Comparison of ENCODE assay signal across 18 cellular contexts in the genomic region with DNA sequence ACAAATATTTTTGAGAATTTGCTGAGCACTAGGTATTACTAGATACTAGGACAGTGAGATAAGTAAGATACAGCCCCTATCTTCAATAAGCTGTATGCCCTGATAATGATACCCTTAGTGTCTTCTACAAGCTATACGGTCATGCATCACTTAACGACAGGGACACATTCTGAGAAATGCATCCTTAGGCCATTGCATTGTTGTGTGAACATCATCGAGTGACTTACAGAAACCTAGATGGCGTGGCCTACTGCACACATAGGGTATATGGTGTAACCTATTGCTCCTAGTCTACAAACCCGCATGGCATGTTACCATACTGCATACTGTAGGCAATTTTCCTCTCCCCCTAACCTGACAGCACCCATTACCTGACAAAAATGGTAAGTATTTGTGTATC.
DNase-seq lines count a peak whose midpoint lies in the region; ATAC-seq and TF ChIP-seq lines count a peak whose summit lies in the region.
"Had no signal": no experiment of that assay in that cellular context is flagged by ENCODE, and none has a peak within 500 bp of the region (broad histone marks: within the 10 kb centered on the region; RNA-seq: fewer than 3 reads in every experiment).

No MANE protein-coding gene starts in this region.

- H3K4me1 Mint-ChIP-seq in CD8-positive, alpha-beta T cell (ENCODE audit: low read depth) = peaks cover 64% of the 10 kb centered on the region
- peaks cover 54% of the 10 kb centered on the region for H3K4me1 Mint-ChIP-seq in type B pancreatic cell (ENCODE audit: unreplicated experiment)
- H3K4me1 Mint-ChIP-seq in activated CD4-positive, alpha-beta memory T cell treated with anti-CD3 and anti-CD28 coated beads for 36 hours (ENCODE audit: low read depth) = peaks cover 43% of the 10 kb centered on the region

- H3K79me2 ChIP-seq in OCI-LY7 (ENCODE audit: insufficient read depth, low read depth, low read length) = peaks cover 91% of the 10 kb centered on the region

- H4K8ac ChIP-seq in mesenchymal stem cell (ENCODE audit: low read length) = peak overlapping the region; percentile 59

- H3K79me1 ChIP-seq in mesenchymal stem cell (replicated peaks; ENCODE audit: low read length, poor library complexity, severe bottlenecking) = peaks cover 13% of the 10 kb centered on the region

- POLR2A ChIA-PET in CD8-positive, alpha-beta T cell (lab: Charles Lee) = no interaction called here
- POLR2A ChIA-PET in OCI-LY7 (lab: Charles Lee) = interaction anchor here (0.8 to 1.8 kb wide), 7 partner anchors 9 to 60 kb away, joined by 3 to 6 read pairs (median 3); no protein-coding TSS in a partner anchor
- POLR2A ChIA-PET in activated CD4-positive, alpha-beta memory T cell treated with anti-CD3 and anti-CD28 coated beads for 36 hours (lab: Charles Lee) = no interaction called here

- peak overlapping the region in 1 of 2 experiments; percentile 91 for H2BK12ac ChIP-seq in mesenchymal stem cell (ENCODE audit: low read length in 2 of 2)

- H2AFZ ChIP-seq in OCI-LY7 (ENCODE audit: low read length) = no peak overlapping the region
- H2AFZ ChIP-seq in mesenchymal stem cell (ENCODE audit: low read depth, low read length) = no peak overlapping the region

- H3K18ac ChIP-seq in mesenchymal stem cell (ENCODE audit: low read depth in 1 of 2, low read length in 2 of 2) = peak overlapping the region; percentile 45 to 77

- H3K36me3 Mint-ChIP-seq in CD8-positive, alpha-beta T cell = no peaks in the 10 kb centered on the region
- H3K36me3 Mint-ChIP-seq in type B pancreatic cell = no peaks in the 10 kb centered on the region
- no peaks in the 10 kb centered on the region for H3K36me3 Mint-ChIP-seq in activated CD4-positive, alpha-beta memory T cell treated with anti-CD3 and anti-CD28 coated beads for 36 hours

- 98% methylated on average over 4 of the region's 5 CpGs for WGBS in mesenchymal stem cell
- WGBS in suprapubic skin = 93% methylated on average over 5 of the region's 5 CpGs

- BruUV-seq in OCI-LY7 (replicated peaks; lab: Mats Ljungman, UMichigan) = no TSS peak

- H3K4me3 Mint-ChIP-seq in CD8-positive, alpha-beta T cell = no peak overlapping the region
- H3K4me3 Mint-ChIP-seq in type B pancreatic cell = no peak overlapping the region
- H3K4me3 Mint-ChIP-seq in activated CD4-positive, alpha-beta memory T cell treated with anti-CD3 and anti-CD28 coated beads for 36 hours = no peak overlapping the region
- H3K4me3 Mint-ChIP-seq: CD4-positive, alpha-beta memory T cell had no signal

- no peaks in the 10 kb centered on the region for H3K9me2 ChIP-seq in OCI-LY7 (ENCODE audit: insufficient read depth, low read length)

- DNase-seq in CD8-positive, alpha-beta T cell = no peak
- DNase-seq in OCI-LY7 (ENCODE audit: low spot score) = no peak
- DNase-seq in mesenchymal stem cell = no peak
- DNase-seq in suprapubic skin (ENCODE audit: low spot score in 2 of 2) = no peak
- no peak for DNase-seq in nucleus accumbens (lab: John Stamatoyannopoulos, UW)
- no peak for DNase-seq in type B pancreatic cell (ENCODE audit: extremely low spot score, unreplicated experiment)
- no peak for DNase-seq in activated CD4-positive, alpha-beta memory T cell treated with anti-CD3 and anti-CD28 coated beads for 36 hours
- DNase-seq: AML-193; CD4-positive, alpha-beta memory T cell; HCEC 1CT; NCI-H1417 treated with DMSO at 0.1 percent for 48 hours; NCI-H2029; NCI-H2171 treated with DMSO at 0.1 percent for 48 hours; NCI-H774; Peyer's patch; Right ventricle myocardium superior had no signal

- no peak overlapping the region for H2BK5ac ChIP-seq in mesenchymal stem cell (ENCODE audit: low read depth, low read length, poor library complexity, severe bottlenecking)

- intact Hi-C loops in CD8-positive, alpha-beta T cell (cut with DNase I, micrococcal nuclease) = loop anchor here in 1 of 2 experiments (2.0 kb wide), 1 partner anchor 13 kb away; no protein-coding TSS in a partner anchor
- intact Hi-C loops in OCI-LY7 (cut with micrococcal nuclease; ENCODE audit: unreplicated experiment) = no loop called here
- intact Hi-C loops in activated CD4-positive, alpha-beta memory T cell treated with anti-CD3 and anti-CD28 coated beads for 36 hours (cut with micrococcal nuclease) = no loop called here

- no peaks in the 10 kb centered on the region for H3K36me3 ChIP-seq in CD8-positive, alpha-beta T cell (ENCODE audit: insufficient read depth, low read length)
- no peaks in the 10 kb centered on the region; the same call in 1 of the 2 replicates for H3K36me3 ChIP-seq in OCI-LY7 (ENCODE audit: insufficient read depth, low read length)
- no peaks in the 10 kb centered on the region for H3K36me3 ChIP-seq in mesenchymal stem cell (ENCODE audit: control insufficient read depth in 1 of 2, insufficient read depth in 2 of 2, low read depth in 1 of 2, low read length in 2 of 2)
- H3K36me3 ChIP-seq in suprapubic skin = no peaks in the 10 kb centered on the region
- H3K36me3 ChIP-seq: Peyer's patch had no signal

- H3K27me3 ChIP-seq in CD8-positive, alpha-beta T cell (ENCODE audit: insufficient read depth, low read length) = no peaks in the 10 kb centered on the region
- H3K27me3 ChIP-seq in mesenchymal stem cell (ENCODE audit: control insufficient read depth in 1 of 2, insufficient read depth in 1 of 2, low read length in 2 of 2) (no peaks in the 10 kb centered on the region), suprapubic skin (no peaks in the 10 kb centered on the region)
- H3K27me3 ChIP-seq: Peyer's patch had no signal

- peak overlapping the region; percentile 35 for H2AK5ac ChIP-seq in mesenchymal stem cell (ENCODE audit: low read length, severe bottlenecking)

- no peak overlapping the region for H2BK15ac ChIP-seq in mesenchymal stem cell (ENCODE audit: low read depth, poor library complexity, severe bottlenecking)

- peak overlapping the region; percentile 76 for H3K9ac ChIP-seq in mesenchymal stem cell (ENCODE audit: low read length)

- H3K27me3 Mint-ChIP-seq in CD8-positive, alpha-beta T cell (ENCODE audit: low read depth) = no peaks in the 10 kb centered on the region
- no peaks in the 10 kb centered on the region for H3K27me3 Mint-ChIP-seq in type B pancreatic cell
- H3K27me3 Mint-ChIP-seq in activated CD4-positive, alpha-beta memory T cell treated with anti-CD3 and anti-CD28 coated beads for 36 hours = no peaks in the 10 kb centered on the region
- H3K27me3 Mint-ChIP-seq: CD4-positive, alpha-beta memory T cell; IgD-negative memory B cell had no signal

- no peak overlapping the region for H3K4me3 ChIP-seq in CD8-positive, alpha-beta T cell (ENCODE audit: low read depth, low read length)
- H3K4me3 ChIP-seq in OCI-LY7 (ENCODE audit: low read depth, low read length, poor library complexity, severe bottlenecking) (no peak overlapping the region), mesenchymal stem cell (ENCODE audit: insufficient read depth in 1 of 2, low read depth in 1 of 2, low read length in 2 of 2) (no peak overlapping the region), suprapubic skin (no peak overlapping the region)
- H3K4me3 ChIP-seq: Peyer's patch had no signal

- no peaks in the 10 kb centered on the region for H3K9me3 ChIP-seq in CD8-positive, alpha-beta T cell (ENCODE audit: low read length)
- no peaks in the 10 kb centered on the region for H3K9me3 ChIP-seq in OCI-LY7 (ENCODE audit: low read length)
- H3K9me3 ChIP-seq in mesenchymal stem cell (ENCODE audit: control insufficient read depth, low read length) = no peaks in the 10 kb centered on the region
- no peaks in the 10 kb centered on the region for H3K9me3 ChIP-seq in suprapubic skin
- H3K9me3 ChIP-seq: Peyer's patch had no signal

- H3K4me1 ChIP-seq in CD8-positive, alpha-beta T cell (ENCODE audit: insufficient read depth, low read length) = peaks cover 6% of the 10 kb centered on the region
- H3K4me1 ChIP-seq in OCI-LY7 (ENCODE audit: insufficient read depth, low read length, poor library complexity, severe bottlenecking) (peaks cover 60% of the 10 kb centered on the region), mesenchymal stem cell (ENCODE audit: control insufficient read depth, insufficient read depth, low read depth, low read length) (peaks cover 16% of the 10 kb centered on the region), suprapubic skin (peaks cover 38% of the 10 kb centered on the region)

- peak overlapping the region in 1 of 2 experiments; percentile 38 for H3K4ac ChIP-seq in mesenchymal stem cell (ENCODE audit: low read depth in 1 of 2, low read length in 2 of 2)

- peak overlapping the region; percentile 44; the same call in 1 of the 2 replicates for H3K4me2 ChIP-seq in OCI-LY7 (ENCODE audit: low read length)
- no peak overlapping the region for H3K4me2 ChIP-seq in mesenchymal stem cell (ENCODE audit: low read length, poor library complexity, severe bottlenecking)

- H4K91ac ChIP-seq in mesenchymal stem cell (ENCODE audit: low read length) = peak overlapping the region; percentile 6

- H3K27ac ChIP-seq in CD8-positive, alpha-beta T cell (ENCODE audit: low read depth, low read length) = no peak overlapping the region
- H3K27ac ChIP-seq in OCI-LY7 (ENCODE audit: low read depth, low read length, poor library complexity, severe bottlenecking) (no peak overlapping the region), mesenchymal stem cell (ENCODE audit: low read length, poor library complexity, severe bottlenecking) (no peak overlapping the region), suprapubic skin (peak overlapping the region; percentile 56)

- CTCF ChIA-PET in CD8-positive, alpha-beta T cell (lab: Charles Lee) = interaction anchor here (0.9 kb wide), 1 partner anchor 30 kb away, joined by 3 read pairs; no protein-coding TSS in a partner anchor
- CTCF ChIA-PET in OCI-LY7 (lab: Charles Lee; ENCODE audit: unreplicated experiment) = no interaction called here
- CTCF ChIA-PET in activated CD4-positive, alpha-beta memory T cell treated with anti-CD3 and anti-CD28 coated beads for 36 hours (lab: Charles Lee) = no interaction called here

- H3K27ac Mint-ChIP-seq in CD8-positive, alpha-beta T cell = peak overlapping the region; percentile 3
- no peak overlapping the region for H3K27ac Mint-ChIP-seq in type B pancreatic cell
- no peak overlapping the region for H3K27ac Mint-ChIP-seq in activated CD4-positive, alpha-beta memory T cell treated with anti-CD3 and anti-CD28 coated beads for 36 hours
- H3K27ac Mint-ChIP-seq: CD4-positive, alpha-beta memory T cell had no signal

- no peak overlapping the region for H3K23ac ChIP-seq in mesenchymal stem cell (ENCODE audit: low read length in 2 of 2)

- no peak for TF ChIP-seq CTCF in CD8-positive, alpha-beta T cell (IDR thresholded peaks at IDR 0.05)
- no peak for TF ChIP-seq CTCF in OCI-LY7 (conservative IDR thresholded peaks at IDR 0.05; ENCODE audit: low read length)
- TF ChIP-seq CTCF in suprapubic skin (IDR thresholded peaks at IDR 0.05) = no peak
- no peak for TF ChIP-seq CTCF in type B pancreatic cell (conservative IDR thresholded peaks at IDR 0.05)

- TF ChIP-seq EP300 in suprapubic skin (IDR thresholded peaks at IDR 0.05) = no peak

- H3K9me3 Mint-ChIP-seq in CD8-positive, alpha-beta T cell = no peaks in the 10 kb centered on the region
- H3K9me3 Mint-ChIP-seq in type B pancreatic cell = no peaks in the 10 kb centered on the region
- no peaks in the 10 kb centered on the region for H3K9me3 Mint-ChIP-seq in activated CD4-positive, alpha-beta memory T cell treated with anti-CD3 and anti-CD28 coated beads for 36 hours
- H3K9me3 Mint-ChIP-seq: CD4-positive, alpha-beta memory T cell; IgD-negative memory B cell had no signal

- no peak overlapping the region for H2BK120ac ChIP-seq in mesenchymal stem cell (ENCODE audit: low read depth, low read length)

- no peak for ATAC-seq in CD8-positive, alpha-beta T cell
- ATAC-seq in GM21447 (IDR thresholded peaks at IDR 0.05; ENCODE audit: unreplicated experiment) = no peak

- H3K14ac ChIP-seq in mesenchymal stem cell (ENCODE audit: low read length in 2 of 2) = peak overlapping the region in 1 of 2 experiments; percentile 66

- TF ChIP-seq POLR2A in suprapubic skin (IDR thresholded peaks at IDR 0.05) = no peak

- 0 out of 2 replicates have a peak, but pooled peaks cover 28% of the 10 kb centered on the region for H4K20me1 ChIP-seq in OCI-LY7 (ENCODE audit: insufficient read depth, low read length)
